ENCODE assay signal across 10 cellular contexts in the genomic region with DNA sequence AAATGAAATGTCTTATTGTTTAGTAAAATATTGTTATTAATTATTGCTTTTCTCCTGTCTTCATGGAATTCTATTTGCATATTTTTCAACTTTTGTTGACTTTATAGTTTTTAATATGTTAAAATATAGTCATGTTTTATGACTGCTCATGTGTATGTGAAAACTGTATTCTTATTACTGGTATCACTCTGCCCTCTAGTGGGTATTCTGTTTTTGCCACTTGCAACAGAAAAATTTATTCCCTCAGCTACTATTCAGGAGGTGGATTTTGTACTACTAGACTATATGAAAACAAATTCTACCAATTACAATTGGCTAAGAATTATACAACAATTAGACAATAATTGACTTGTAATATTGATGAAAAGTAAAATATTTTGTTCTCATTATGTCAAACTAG. TPM values are rescaled to one million over a fixed set of nuclear protein-coding genes. Genes with fewer than 3 reads are reported as not detected.
A peak's percentile ranks its signal among the peaks of the same experiment; 100 is the strongest.
DNase-seq lines count a peak whose midpoint lies in the region; FAIRE-seq and TF ChIP-seq lines count a peak whose summit lies in the region.
"Had no signal": no experiment of that assay in that cellular context is flagged by ENCODE, and none has a peak within 500 bp of the region (broad histone marks: within the 10 kb centered on the region; RNA-seq: fewer than 3 reads in every experiment).

No MANE protein-coding gene starts in this region.

- H3K36me3 ChIP-seq in SU-DHL-6 (ENCODE audit: low read length) (no peaks in the 10 kb centered on the region), kidney (ENCODE audit: control insufficient read depth in 1 of 2, insufficient read depth in 2 of 2, low read length in 2 of 2) (no peaks in the 10 kb centered on the region), spleen (no peaks in the 10 kb centered on the region)

- H3K27me3 ChIP-seq in SU-DHL-6 (ENCODE audit: low read length), result no peaks in the 10 kb centered on the region
- no peaks in the 10 kb centered on the region for H3K27me3 ChIP-seq in spleen (replicated peaks in 1 of 7)

- peak; percentile 49 for FAIRE-seq in kidney (lab: Jason Lieb, UNC)

- H4K20me1 ChIP-seq in SU-DHL-6 (ENCODE audit: low read depth, low read length), result no peaks in the 10 kb centered on the region

- DNase-seq in NCI-H1436 (lab: John Stamatoyannopoulos, UW), result peak; percentile 14
- DNase-seq in NCI-H1436 treated with DMSO at 0.1 percent for 48 hours (lab: John Stamatoyannopoulos, UW), result no peak
- peak; percentile 51 for DNase-seq in Jurkat, Clone E6-1 (ENCODE audit: low read depth, low spot score)
- no peak for DNase-seq in kidney
- DNase-seq in spleen, result no peak
- DNase-seq in activated CD4-positive, alpha-beta T cell treated with anti-CD3 and anti-CD28 coated beads, Interleukin-2, amount 50 U/mL, for 1 hour, result no peak
- no peak for DNase-seq in NCI-H2227 treated with DMSO at 0.1 percent for 48 hours (lab: John Stamatoyannopoulos, UW)

- no peak for TF ChIP-seq POLR2A in spleen (IDR thresholded peaks at IDR 0.05)

- no peak overlapping the region for H2AFZ ChIP-seq in SU-DHL-6 (ENCODE audit: low read depth, low read length, severe bottlenecking)

- H3K9me3 ChIP-seq in SU-DHL-6 (ENCODE audit: insufficient read depth, low read length) (no peaks in the 10 kb centered on the region), kidney (ENCODE audit: control insufficient read depth in 1 of 2, low read length in 2 of 2) (peaks cover 0 to 2% of the 10 kb centered on the region in 2 donors), spleen (peaks cover 0 to 50% (median 32%) of the 10 kb centered on the region in 8 donors)

- H3K4me1 ChIP-seq in kidney (ENCODE audit: control insufficient read depth in 1 of 2, insufficient read depth in 1 of 2, low read depth in 1 of 2, low read length in 2 of 2), result no peaks in the 10 kb centered on the region
- H3K4me1 ChIP-seq in spleen, result no peaks in the 10 kb centered on the region

- no peak overlapping the region for H3K4me2 ChIP-seq in SU-DHL-6 (ENCODE audit: low read depth, low read length, poor library complexity, severe bottlenecking)

- H3K27ac ChIP-seq in SU-DHL-6 (ENCODE audit: low read depth, low read length), result no peak overlapping the region
- no peak overlapping the region for H3K27ac ChIP-seq in kidney (ENCODE audit: low read depth in 2 of 2, low read length in 2 of 2)
- H3K27ac ChIP-seq in spleen, result no peak overlapping the region

- H3K9ac ChIP-seq in SU-DHL-6 (ENCODE audit: low read length) (no peak overlapping the region), kidney (ENCODE audit: low read length in 2 of 2) (no peak overlapping the region)

- TF ChIP-seq CTCF in SU-DHL-6 (IDR thresholded peaks at IDR 0.05; ENCODE audit: insufficient read depth, low read length, poor library complexity, severe bottlenecking), result peak; percentile 71
- TF ChIP-seq CTCF in kidney (IDR thresholded peaks at IDR 0.05; ENCODE audit: borderline replicate concordance, extremely low read depth, insufficient read depth), result peak; percentile 15
- peak in 2 of 11 experiments; percentile 26 for TF ChIP-seq CTCF in spleen (IDR thresholded peaks at IDR 0.05 in 8 of 11, conservative IDR thresholded peaks at IDR 0.05 in 3 of 11)

- intact Hi-C loops in kidney (cut with DNase I) (loop anchor here (10.0 kb wide), 1 partner anchor 58 kb away; no protein-coding TSS in a partner anchor), spleen (cut with DNase I; ENCODE audit: low total_unique reads) (no loop called here)

- H3K4me3 ChIP-seq in Jurkat, Clone E6-1 (ENCODE audit: low read length), result no peak overlapping the region
- H3K4me3 ChIP-seq in SU-DHL-6 (ENCODE audit: insufficient read depth, low read length, poor library complexity, severe bottlenecking), result no peak overlapping the region
- no peak overlapping the region for H3K4me3 ChIP-seq in kidney (ENCODE audit: low read length in 2 of 2)
- H3K4me3 ChIP-seq in spleen, result no peak overlapping the region

- H3K9me2 ChIP-seq in SU-DHL-6 (replicated peaks; ENCODE audit: insufficient read depth, low read length), result no peaks in the 10 kb centered on the region

- H3K79me2 ChIP-seq in SU-DHL-6 (ENCODE audit: insufficient read depth, low read length), result no peaks in the 10 kb centered on the region

- no peaks in the 10 kb centered on the region for H3F3A ChIP-seq in SU-DHL-6 (ENCODE audit: insufficient read depth)

RNA-seq across cellular contexts. Expression of a gene that starts 45.0 kb away (rescaled TPM):
- not detected for polyA plus RNA-seq in Jurkat, Clone E6-1 (2012; ENCODE audit: insufficient read depth, insufficient read length)
- total RNA-seq in kidney, result not detected
- not detected for polyA plus RNA-seq in kidney (ENCODE audit: insufficient read depth, low read depth, low replicate concordance)
- total RNA-seq in spleen, result not detected
- not detected for polyA plus RNA-seq in spleen
- total RNA-seq: CD4-positive, CD25-positive, alpha-beta regulatory T cell; skeletal muscle tissue had no signal
- polyA plus RNA-seq: CD4-positive, CD25-positive, alpha-beta regulatory T cell had no signal

RNA-seq across cellular contexts. Expression of a gene that starts 58.9 kb away (rescaled TPM):
- polyA plus RNA-seq in Jurkat, Clone E6-1 (2012; ENCODE audit: insufficient read depth, insufficient read length), result not detected
- total RNA-seq in kidney (not detected), spleen (not detected)
- polyA plus RNA-seq in kidney (ENCODE audit: insufficient read depth, low read depth, low replicate concordance) (not detected), spleen (not detected)
- total RNA-seq: CD4-positive, CD25-positive, alpha-beta regulatory T cell; skeletal muscle tissue had no signal
- polyA plus RNA-seq: CD4-positive, CD25-positive, alpha-beta regulatory T cell had no signal

Comparison
In these comparisons a context has a peak if more than half of its experiments do, and no peak if none do; other contexts are left out.
1. DNase-seq: peak in NCI-H1436 (single experiment) and Jurkat, Clone E6-1 (single experiment); none in NCI-H1436 treated with DMSO at 0.1 percent for 48 hours (single experiment), kidney (single experiment), spleen (single experiment), activated CD4-positive, alpha-beta T cell treated with anti-CD3 and anti-CD28 coated beads, Interleukin-2, amount 50 U/mL, for 1 hour (single experiment) and NCI-H2227 treated with DMSO at 0.1 percent for 48 hours (single experiment).